Comparison of ENCODE assay signal across 9 cellular contexts in the genomic region with DNA sequence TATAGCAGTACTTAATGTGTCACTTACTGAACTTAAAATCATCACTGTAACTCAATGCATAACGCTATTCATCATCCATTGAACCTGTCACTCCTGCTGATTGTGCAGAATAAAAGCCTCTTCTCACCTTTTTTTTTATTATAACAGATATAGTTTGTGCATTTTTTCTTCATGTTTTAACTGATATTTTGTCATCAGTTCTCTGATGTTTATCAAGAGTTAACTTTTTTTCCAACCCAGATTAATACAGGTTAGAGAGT.
"Had no signal": no experiment of that assay in that cellular context is flagged by ENCODE, and none has a peak within 500 bp of the region (broad histone marks: within the 10 kb centered on the region; RNA-seq: fewer than 3 reads in every experiment).

No MANE protein-coding gene starts in this region.

- H3K36me3 ChIP-seq: HAP-1 had no signal

- H3K4me3 Mint-ChIP-seq: HFFc6 had no signal

- H3K27ac ChIP-seq: GM23248 had no signal

- H3K9me3 Mint-ChIP-seq: HFFc6 had no signal

- ATAC-seq: HCT116, K562 had no signal

- H3K9me3 ChIP-seq: HAP-1 had no signal

- DNase-seq: GM23248, GOT3, H7, HFFc6, IMR-90, KG1 had no signal

- H3K4me3 ChIP-seq: GM23248, HAP-1, K562 had no signal
